9 cellular contexts compared by ENCODE assay signal in the genomic region with DNA sequence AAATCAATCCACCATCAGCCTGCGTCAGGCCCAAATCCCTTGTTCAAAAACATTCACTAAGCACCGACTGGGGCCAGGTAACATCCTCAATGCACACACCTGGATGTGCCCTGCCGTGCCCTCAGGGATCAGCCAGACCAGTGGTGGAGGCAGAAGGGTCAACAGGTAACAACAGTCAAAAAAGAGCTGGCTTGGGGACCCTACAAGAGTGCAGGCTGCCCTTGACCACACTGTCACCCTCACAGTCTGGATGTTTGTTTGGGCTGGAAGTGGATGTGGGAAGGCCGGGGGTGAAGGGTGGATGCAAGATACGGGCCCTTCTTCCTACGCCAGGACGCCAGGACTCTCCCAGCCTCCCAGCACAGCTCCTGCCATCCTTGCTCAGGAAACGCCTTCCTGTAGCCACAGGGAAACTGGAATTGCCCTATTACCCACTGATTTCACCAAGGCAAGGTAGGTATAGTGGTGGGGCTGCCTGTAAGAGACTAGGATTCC. TPM values are rescaled to one million over a fixed set of nuclear protein-coding genes. Genes with fewer than 3 reads are reported as not detected.
DNase-seq lines count a peak whose midpoint lies in the region; ATAC-seq and TF ChIP-seq lines count a peak whose summit lies in the region.
"Had no signal": no experiment of that assay in that cellular context is flagged by ENCODE, and none has a peak within 500 bp of the region (broad histone marks: within the 10 kb centered on the region; RNA-seq: fewer than 3 reads in every experiment).

No MANE protein-coding gene starts in this region.

- peak overlapping the region in 7 of 10 experiments; percentile 80 to 99 (median 90); a peak in 8 of 20 replicates for H3K4me3 ChIP-seq in BLaER1 treated with 17β-estradiol and CSF1 and Interleukin-3, amounts not matched to agents 10 nM and 100 nM
- H3K4me3 ChIP-seq in Peyer's patch = no peak overlapping the region
- peak overlapping the region; percentile 91 for H3K4me3 ChIP-seq in fibroblast of the aortic adventitia (ENCODE audit: low read depth, low read length)
- H3K4me3 ChIP-seq in MM.1S (ENCODE audit: low read length) = no peak overlapping the region

- TF ChIP-seq CTCF in Peyer's patch (IDR thresholded peaks at IDR 0.05) (no peak), fibroblast of the aortic adventitia (IDR thresholded peaks at IDR 0.05; ENCODE audit: insufficient read depth, low read length) (no peak), progenitor cell of endocrine pancreas (IDR thresholded peaks at IDR 0.05; ENCODE audit: unreplicated experiment) (no peak), MM.1S (IDR thresholded peaks at IDR 0.05; ENCODE audit: low read length) (no peak)

- H3K36me3 ChIP-seq in BLaER1 treated with 17β-estradiol and CSF1 and Interleukin-3, amounts not matched to agents 10 nM and 100 nM = peaks cover 0 to 33% (median 7%) of the 10 kb centered on the region in 11 experiments; a peak in 11 of 22 replicates
- H3K36me3 ChIP-seq in Peyer's patch (no peaks in the 10 kb centered on the region), MM.1S (replicated peaks; ENCODE audit: insufficient read depth, low read length) (no peaks in the 10 kb centered on the region)

- no peaks in the 10 kb centered on the region; the same call in 1 of the 2 replicates for H3F3A ChIP-seq in MM.1S (ENCODE audit: insufficient read depth, low read length)

- no peak overlapping the region for H2AFZ ChIP-seq in MM.1S (ENCODE audit: low read length)

- H3K9me3 Mint-ChIP-seq in progenitor cell of endocrine pancreas (ENCODE audit: low read depth) = no peaks in the 10 kb centered on the region

- peak overlapping the region; percentile 76 for H3K4me3 Mint-ChIP-seq in progenitor cell of endocrine pancreas (ENCODE audit: low read depth)

- H3K27ac Mint-ChIP-seq in progenitor cell of endocrine pancreas = peak overlapping the region; percentile 85

- H3K36me3 Mint-ChIP-seq in progenitor cell of endocrine pancreas (ENCODE audit: insufficient read depth) = no peaks in the 10 kb centered on the region

- no peaks in the 10 kb centered on the region for H3K79me2 ChIP-seq in MM.1S (ENCODE audit: low read length)

- H3K4me1 ChIP-seq in BLaER1 treated with 17β-estradiol and CSF1 and Interleukin-3, amounts not matched to agents 10 nM and 100 nM = peaks cover 69 to 87% (median 83%) of the 10 kb centered on the region in 10 experiments
- H3K4me1 ChIP-seq in Peyer's patch (peaks cover 0 to 61% (median 9%) of the 10 kb centered on the region in 4 donors), MM.1S (ENCODE audit: low read length) (no peaks in the 10 kb centered on the region)

- ATAC-seq in GM21390 (IDR thresholded peaks at IDR 0.05; ENCODE audit: unreplicated experiment) = no peak

- no peaks in the 10 kb centered on the region for H3K9me2 ChIP-seq in MM.1S (replicated peaks; ENCODE audit: insufficient read depth, low read length)

- no peaks in the 10 kb centered on the region for H3K9me3 ChIP-seq in BLaER1 treated with 17β-estradiol and CSF1 and Interleukin-3, amounts not matched to agents 10 nM and 100 nM (replicated peaks in 1 of 11)
- H3K9me3 ChIP-seq in Peyer's patch (no peaks in the 10 kb centered on the region), MM.1S (replicated peaks; ENCODE audit: insufficient read depth, low read length) (no peaks in the 10 kb centered on the region)

- peaks cover 35% of the 10 kb centered on the region for H3K4me1 Mint-ChIP-seq in progenitor cell of endocrine pancreas (ENCODE audit: low read depth)

- TF ChIP-seq POLR2A in Peyer's patch (IDR thresholded peaks at IDR 0.05) = no peak

- peak overlapping the region in 6 of 11 experiments; percentile 85 to 96 (median 91); a peak in 8 of 22 replicates for H3K9ac ChIP-seq in BLaER1 treated with 17β-estradiol and CSF1 and Interleukin-3, amounts not matched to agents 10 nM and 100 nM
- H3K9ac ChIP-seq in MM.1S (ENCODE audit: low read length) = no peak overlapping the region

- H3K27me3 Mint-ChIP-seq in progenitor cell of endocrine pancreas = no peaks in the 10 kb centered on the region

- peak overlapping the region in 6 of 11 experiments; percentile 83 to 94 (median 93); a peak in 7 of 22 replicates for H3K27ac ChIP-seq in BLaER1 treated with 17β-estradiol and CSF1 and Interleukin-3, amounts not matched to agents 10 nM and 100 nM
- H3K27ac ChIP-seq in Peyer's patch (peak overlapping the region in 2 of 4 donors; percentile 77 to 93), MM.1S (ENCODE audit: low read length) (no peak overlapping the region)

- H4K20me1 ChIP-seq in BLaER1 treated with 17β-estradiol and CSF1 and Interleukin-3, amounts not matched to agents 10 nM and 100 nM = peaks cover 10 to 77% (median 60%) of the 10 kb centered on the region in 11 experiments; a peak in 20 of 22 replicates
- no peaks in the 10 kb centered on the region for H4K20me1 ChIP-seq in MM.1S (ENCODE audit: insufficient read depth, low read length)

- no peaks in the 10 kb centered on the region for H3K27me3 ChIP-seq in BLaER1 treated with 17β-estradiol and CSF1 and Interleukin-3, amounts not matched to agents 10 nM and 100 nM
- no peaks in the 10 kb centered on the region for H3K27me3 ChIP-seq in Peyer's patch
- peaks cover 3% of the 10 kb centered on the region; the same call in 1 of the 2 replicates for H3K27me3 ChIP-seq in MM.1S (replicated peaks; ENCODE audit: insufficient read depth, low read length)

- DNase-seq in Peyer's patch (peak in 2 of 3 donors; percentile 31 to 39), fibroblast of the aortic adventitia (ENCODE audit: low read depth) (no peak), progenitor cell of endocrine pancreas (ENCODE audit: low spot score, unreplicated experiment) (no peak), middle frontal gyrus (ENCODE audit: extremely low spot score, low spot score) (no peak), amygdala (lab: John Stamatoyannopoulos, UW) (no peak), MM.1S (no peak)
- DNase-seq: Karpas-422 had no signal

- H3K4me2 ChIP-seq in BLaER1 treated with 17β-estradiol and CSF1 and Interleukin-3, amounts not matched to agents 10 nM and 100 nM = peak overlapping the region; percentile 95 to 99 (median 99)
- no peak overlapping the region for H3K4me2 ChIP-seq in MM.1S (ENCODE audit: low read depth, low read length)

RNA-seq across cellular contexts. Expression of gene BIN1, which starts 2.7 kb away (rescaled TPM):
- total RNA-seq in Peyer's patch (10 to 100 TPM; 22.2 to 81.7 (median 47.2) TPM), fibroblast of the aortic adventitia (ENCODE audit: low replicate concordance) (45.8 and 68.7 TPM in 2 replicates), progenitor cell of endocrine pancreas (65.5 and 66.0 TPM in 2 replicates)

Comparison
In these comparisons a context has a peak if more than half of its experiments do, and no peak if none do; other contexts are left out.
1. H3K4me3 ChIP-seq: peak in BLaER1 treated with 17β-estradiol and CSF1 and Interleukin-3, amounts not matched to agents 10 nM and 100 nM (7 of 10) and fibroblast of the aortic adventitia (single experiment); none in Peyer's patch (0 of 4) and MM.1S (single experiment).
2. DNase-seq: peak in Peyer's patch (2 of 3); none in fibroblast of the aortic adventitia (single experiment), progenitor cell of endocrine pancreas (single experiment), middle frontal gyrus (single experiment), amygdala (0 of 56) and MM.1S (single experiment).